ENCODE assay signal across 8 cellular contexts in genomic region chr16:1723450-1724147, GRCh38. TPM values are rescaled to one million over a fixed set of nuclear protein-coding genes. Genes with fewer than 3 reads are reported as not detected.
A peak's percentile ranks its signal among the peaks of the same experiment; 100 is the strongest.
DNase-seq lines count a peak whose midpoint lies in the region; ATAC-seq, FAIRE-seq and TF ChIP-seq lines count a peak whose summit lies in the region.

No MANE protein-coding gene starts in this region.

- H2AFZ ChIP-seq in HepG2 (ENCODE audit: low read length), result no peak overlapping the region

- ATAC-seq in T-cell (replicated peaks in 1 of 4) (peak in 2 of 4 experiments; percentile 34 to 43), HepG2 (peak; percentile 58; the same call in 1 of the 3 replicates)

- FAIRE-seq in bronchial epithelial cell (lab: Jason Lieb, UNC) (no peak), HepG2 (lab: Jason Lieb, UNC) (peak; percentile 56)

- BruUV-seq in HepG2 (replicated peaks; lab: Mats Ljungman, UMichigan), result no TSS peak

- peak; percentile 19; the same call in 1 of the 2 replicates for TF ChIP-seq RAD21 in HepG2 (CRISPR knock-in tag; IDR thresholded peaks at IDR 0.05)

- 60% methylated on average over 6 of the region's 6 CpGs for WGBS in HepG2 (ENCODE audit: low lambda C conversion rate)

- peaks cover 12% of the 10 kb centered on the region for H3K79me2 ChIP-seq in HepG2 (ENCODE audit: insufficient read depth, low read length)

- peak overlapping the region; percentile 82 to 86 for H3K27ac Mint-ChIP-seq in T-cell

- H3K27ac ChIP-seq in BLaER1 treated with 17β-estradiol and CSF1 and Interleukin-3, amounts not matched to agents 10 nM and 100 nM, result peak overlapping the region; percentile 68 to 96 (median 91)
- no peak overlapping the region for H3K27ac ChIP-seq in HepG2 (ENCODE audit: extremely low read length, insufficient read depth, low read length)
- peak overlapping the region; percentile 73 for H3K27ac ChIP-seq in substantia nigra (ENCODE audit: low read depth, low read length, poor library complexity, severe bottlenecking)

- DNase-seq in HAP-1 (ENCODE audit: low spot score in 2 of 2), result peak; percentile 34 to 71
- peak in 19 of 34 experiments; percentile 8 to 48 (median 33) for DNase-seq in T-cell
- peak; percentile 41 for DNase-seq in bronchial epithelial cell (ENCODE audit: low read depth)
- peak; percentile 37 for DNase-seq in HepG2 (ENCODE audit: low spot score)
- peak in 27 of 49 donors; percentile 5 to 64 (median 31) for DNase-seq in substantia nigra (lab: John Stamatoyannopoulos, UW)
- no peak for DNase-seq in SHP77 treated with DMSO at 0.1 percent for 48 hours (lab: John Stamatoyannopoulos, UW)
- DNase-seq in ecto neural progenitor cell (ENCODE audit: low spot score), result no peak

- H3K4me1 Mint-ChIP-seq in T-cell, result peaks cover 37 to 50% (median 50%) of the 10 kb centered on the region in 3 donors

- peak; percentile 74 for TF ChIP-seq CTCF in bronchial epithelial cell (IDR thresholded peaks at IDR 0.05; ENCODE audit: insufficient read depth, low read length, severe bottlenecking)
- peak; percentile 60 for TF ChIP-seq CTCF in HepG2 (CRISPR knock-in tag; IDR thresholded peaks at IDR 0.05)

- H3K36me3 Mint-ChIP-seq in T-cell, result peaks cover 13% of the 10 kb centered on the region

- peak overlapping the region in 1 of 3 donors; percentile 43 for H3K4me3 Mint-ChIP-seq in T-cell

- intact Hi-C loops in HepG2 (cut with micrococcal nuclease; ENCODE audit: unreplicated experiment), result no loop called here

- CTCF ChIA-PET in T-cell (lab: Charles Lee), result interaction anchor here (0.8 to 1.4 kb wide), 6 partner anchors 9 to 59 kb away, joined by 3 to 9 read pairs (median 4); partner anchors contain the start of genes MAPK8IP3 (in 1 of the 2), NUBP2 (in 1 of the 2) and SPSB3 (in 1 of the 2)
- CTCF ChIA-PET in HepG2 (lab: Yijun Ruan, JAX; ENCODE audit: low intra/inter-chr PET ratio, low total read pairs), result no interaction called here

- H3K9me3 Mint-ChIP-seq in T-cell, result no peaks in the 10 kb centered on the region

- no peak for TF ChIP-seq POLR2A in HepG2 (IDR thresholded peaks at IDR 0.05; ENCODE audit: insufficient read depth in 1 of 2, low read depth in 2 of 2, low read length in 2 of 2)

- in situ Hi-C loops in HAP-1 (cut with MboI; ENCODE audit: low sequenced_read_pairs) (no loop called here), HepG2 (cut with HindIII; ENCODE audit: extremely low pct_ligation_motif_present, low pct_unique_long_range_greater_than_20kb) (no loop called here)

- peak overlapping the region; percentile 51 to 80 (median 78); a peak in 18 of 22 replicates for H3K9ac ChIP-seq in BLaER1 treated with 17β-estradiol and CSF1 and Interleukin-3, amounts not matched to agents 10 nM and 100 nM
- H3K9ac ChIP-seq in HepG2 (ENCODE audit: insufficient read depth, low read depth, low read length), result no peak overlapping the region

- H3K4me2 ChIP-seq in BLaER1 treated with 17β-estradiol and CSF1 and Interleukin-3, amounts not matched to agents 10 nM and 100 nM, result peak overlapping the region; percentile 73 to 95 (median 82)
- no peak overlapping the region for H3K4me2 ChIP-seq in HepG2 (ENCODE audit: low read depth, low read length)

- peaks cover 3 to 75% (median 25%) of the 10 kb centered on the region in 11 experiments; a peak in 15 of 22 replicates for H4K20me1 ChIP-seq in BLaER1 treated with 17β-estradiol and CSF1 and Interleukin-3, amounts not matched to agents 10 nM and 100 nM
- H4K20me1 ChIP-seq in HepG2 (ENCODE audit: insufficient read depth, low read length), result peaks cover 10% of the 10 kb centered on the region

- H3K36me3 ChIP-seq in BLaER1 treated with 17β-estradiol and CSF1 and Interleukin-3, amounts not matched to agents 10 nM and 100 nM, result peaks cover 37 to 49% (median 46%) of the 10 kb centered on the region in 11 experiments
- H3K36me3 ChIP-seq in HAP-1 (replicated peaks), result peaks cover 18% of the 10 kb centered on the region
- H3K36me3 ChIP-seq in bronchial epithelial cell (ENCODE audit: control insufficient read depth, insufficient read depth, low read length), result peaks cover 13% of the 10 kb centered on the region
- H3K36me3 ChIP-seq in HepG2 (replicated peaks in 1 of 2; ENCODE audit: control insufficient read depth in 1 of 2, insufficient read depth in 2 of 2, low read length in 2 of 2), result peaks cover 24 to 33% of the 10 kb centered on the region in 2 experiments; a peak in 4 of 5 replicates

- H3K27me3 Mint-ChIP-seq in T-cell, result no peaks in the 10 kb centered on the region

- H3K9me3 ChIP-seq in BLaER1 treated with 17β-estradiol and CSF1 and Interleukin-3, amounts not matched to agents 10 nM and 100 nM (replicated peaks in 1 of 11), result no peaks in the 10 kb centered on the region
- H3K9me3 ChIP-seq in HAP-1, result no peaks in the 10 kb centered on the region
- no peaks in the 10 kb centered on the region for H3K9me3 ChIP-seq in HepG2 (ENCODE audit: low read length)

- no peak overlapping the region; a peak in 1 of 20 replicates for H3K4me3 ChIP-seq in BLaER1 treated with 17β-estradiol and CSF1 and Interleukin-3, amounts not matched to agents 10 nM and 100 nM
- H3K4me3 ChIP-seq in HAP-1 (no peak overlapping the region), bronchial epithelial cell (ENCODE audit: low read depth, low read length) (no peak overlapping the region), HepG2 (replicated peaks in 1 of 3; ENCODE audit: insufficient read depth in 1 of 3, low read depth in 2 of 3, low read length in 3 of 3) (no peak overlapping the region)

- H3K4me1 ChIP-seq in BLaER1 treated with 17β-estradiol and CSF1 and Interleukin-3, amounts not matched to agents 10 nM and 100 nM, result peaks cover 59 to 78% (median 77%) of the 10 kb centered on the region in 10 experiments
- H3K4me1 ChIP-seq in HAP-1 (peaks cover 6% of the 10 kb centered on the region; the same call in 1 of the 2 replicates), HepG2 (ENCODE audit: insufficient read depth, low read length) (peaks cover 50% of the 10 kb centered on the region)

- H3K27me3 ChIP-seq in BLaER1 treated with 17β-estradiol and CSF1 and Interleukin-3, amounts not matched to agents 10 nM and 100 nM, result no peaks in the 10 kb centered on the region
- H3K27me3 ChIP-seq in HAP-1 (ENCODE audit: low read depth) (no peaks in the 10 kb centered on the region), bronchial epithelial cell (ENCODE audit: control insufficient read depth, insufficient read depth, low read length) (no peaks in the 10 kb centered on the region), HepG2 (ENCODE audit: control insufficient read depth in 1 of 2, insufficient read depth in 2 of 2, low read length in 2 of 2) (no peaks in the 10 kb centered on the region)

- TF ChIP-seq EP300 in HepG2 (IDR thresholded peaks at IDR 0.05; ENCODE audit: low read depth in 2 of 2, low read length in 2 of 2) (no peak), HepG2 (CRISPR knock-in tag; IDR thresholded peaks at IDR 0.05; ENCODE audit: borderline replicate concordance) (no peak)

- POLR2A ChIA-PET in T-cell (lab: Charles Lee) (interaction anchor here in 1 of 2 donors (0.7 kb wide), 1 partner anchor 226 kb away, joined by 3 read pairs; no protein-coding TSS in a partner anchor), HepG2 (lab: Yijun Ruan, JAX) (interaction anchor here (1.7 kb wide), 1 partner anchor 46 kb away, joined by 8 read pairs; the partner anchor contains the start of gene JPT2)

RNA-seq across cellular contexts. Expression of gene MAPK8IP3, which starts 17.6 kb away (rescaled TPM):
- total RNA-seq in T-cell (100 to 1,000 TPM; 216 to 309 (median 290) TPM), bronchial epithelial cell (24.5 and 28.7 TPM in 2 replicates), HepG2 (2016; rRNA removed; fragmentation: Illumina TruSeq; extraction: Trizol) (3.6 and 25.1 TPM in 2 replicates)
- 9.0 and 11.0 TPM in 2 replicates for total RNA-seq in HepG2 (2016; cell fraction: cytosol; rRNA removed; fragmentation: Illumina TruSeq; extraction: Trizol; ENCODE audit: low read depth)
- 3.3 and 29.8 TPM in 2 replicates for total RNA-seq in HepG2 (2016; cell fraction: insoluble cytoplasmic fraction; rRNA removed; fragmentation: Illumina TruSeq; extraction: Trizol)
- 3.8 and 4.5 TPM in 2 replicates for total RNA-seq in HepG2 (2016; cell fraction: membrane; rRNA removed; fragmentation: Illumina TruSeq; extraction: Trizol)
- 45.6 and 52.7 TPM in 2 replicates for total RNA-seq in HepG2 (2016; cell fraction: nucleus; rRNA removed; fragmentation: Illumina TruSeq; extraction: Trizol)
- polyA plus RNA-seq in HepG2 (2011; rRNA removed), result 41.7 and 65.8 TPM in 2 replicates
- 5.6 and 10.1 TPM in 2 replicates for polyA plus RNA-seq in HepG2 (2011; cell fraction: cytosol; rRNA removed)
- polyA plus RNA-seq in HepG2 (2011; cell fraction: nucleus; rRNA removed), result 653 and 865 TPM in 2 replicates
- polyA plus RNA-seq in HepG2 (2012), result 43.5 and 49.9 TPM in 2 replicates
- polyA plus RNA-seq in HepG2 (2016; cell fraction: cytosol; fragmentation: Illumina TruSeq; extraction: Trizol; ENCODE audit: low read depth), result 0.76 and 0.97 TPM in 2 replicates
- polyA plus RNA-seq in HepG2 (2016; cell fraction: insoluble cytoplasmic fraction; fragmentation: Illumina TruSeq; extraction: Trizol; ENCODE audit: low read depth), result 3.3 and 4.5 TPM in 2 replicates
- polyA plus RNA-seq in HepG2 (2016; cell fraction: membrane; fragmentation: Illumina TruSeq; extraction: Trizol; ENCODE audit: low read depth), result 1.8 and 2.1 TPM in 2 replicates
- polyA plus RNA-seq in HepG2 (2016; cell fraction: nucleus; fragmentation: Illumina TruSeq; extraction: Trizol; ENCODE audit: insufficient read depth, low read depth), result 244 and 279 TPM in 2 replicates
- 15.0 and 33.9 TPM in 2 replicates for polyA minus RNA-seq in HepG2 (2011; rRNA and poly(A)+ RNA removed; ENCODE audit: low replicate concordance)
- polyA minus RNA-seq in HepG2 (2011; cell fraction: cytosol; rRNA and poly(A)+ RNA removed), result 4.7 and 4.8 TPM in 2 replicates
- polyA minus RNA-seq in HepG2 (2011; cell fraction: nucleus; rRNA and poly(A)+ RNA removed), result 92.2 and 93.0 TPM in 2 replicates

RNA-seq across cellular contexts. Expression of gene JPT2, which starts 45.5 kb away (rescaled TPM):
- total RNA-seq in T-cell (10 to 100 TPM; 13.8 to 51.1 (median 41.3) TPM), bronchial epithelial cell (55.0 and 59.2 TPM in 2 replicates), HepG2 (2016; rRNA removed; fragmentation: Illumina TruSeq; extraction: Trizol) (89.4 and 127 TPM in 2 replicates)
- 11.5 and 13.4 TPM in 2 replicates for total RNA-seq in HepG2 (2016; cell fraction: cytosol; rRNA removed; fragmentation: Illumina TruSeq; extraction: Trizol; ENCODE audit: low read depth)
- total RNA-seq in HepG2 (2016; cell fraction: insoluble cytoplasmic fraction; rRNA removed; fragmentation: Illumina TruSeq; extraction: Trizol), result 91.5 and 117 TPM in 2 replicates
- 52.3 and 54.3 TPM in 2 replicates for total RNA-seq in HepG2 (2016; cell fraction: membrane; rRNA removed; fragmentation: Illumina TruSeq; extraction: Trizol)
- total RNA-seq in HepG2 (2016; cell fraction: nucleus; rRNA removed; fragmentation: Illumina TruSeq; extraction: Trizol), result 37.4 and 43.4 TPM in 2 replicates
- 52.5 and 53.5 TPM in 2 replicates for polyA plus RNA-seq in HepG2 (2011; rRNA removed)
- polyA plus RNA-seq in HepG2 (2011; cell fraction: cytosol; rRNA removed), result 36.8 and 43.8 TPM in 2 replicates
- 36.7 and 43.7 TPM in 2 replicates for polyA plus RNA-seq in HepG2 (2011; cell fraction: nucleus; rRNA removed)
- 50.1 and 68.5 TPM in 2 replicates for polyA plus RNA-seq in HepG2 (2012)
- 14.3 TPM in 2 replicates for polyA plus RNA-seq in HepG2 (2016; cell fraction: cytosol; fragmentation: Illumina TruSeq; extraction: Trizol; ENCODE audit: low read depth)
- polyA plus RNA-seq in HepG2 (2016; cell fraction: insoluble cytoplasmic fraction; fragmentation: Illumina TruSeq; extraction: Trizol; ENCODE audit: low read depth), result 154 and 168 TPM in 2 replicates
- 39.8 and 39.9 TPM in 2 replicates for polyA plus RNA-seq in HepG2 (2016; cell fraction: membrane; fragmentation: Illumina TruSeq; extraction: Trizol; ENCODE audit: low read depth)
- polyA plus RNA-seq in HepG2 (2016; cell fraction: nucleus; fragmentation: Illumina TruSeq; extraction: Trizol; ENCODE audit: insufficient read depth, low read depth), result 63.6 and 72.2 TPM in 2 replicates
- 35.4 and 60.1 TPM in 2 replicates for polyA minus RNA-seq in HepG2 (2011; rRNA and poly(A)+ RNA removed; ENCODE audit: low replicate concordance)
- polyA minus RNA-seq in HepG2 (2011; cell fraction: cytosol; rRNA and poly(A)+ RNA removed), result 24.4 and 29.2 TPM in 2 replicates
- polyA minus RNA-seq in HepG2 (2011; cell fraction: nucleus; rRNA and poly(A)+ RNA removed), result 24.2 and 25.5 TPM in 2 replicates

RNA-seq across cellular contexts. Expression of gene NME3, which starts 47.7 kb away (rescaled TPM):
- total RNA-seq in T-cell (10 to 100 TPM; 45.1 to 95.9 (median 87.5) TPM), bronchial epithelial cell (48.5 and 56.9 TPM in 2 replicates), HepG2 (2016; rRNA removed; fragmentation: Illumina TruSeq; extraction: Trizol) (4.9 and 15.9 TPM in 2 replicates)
- total RNA-seq in HepG2 (2016; cell fraction: cytosol; rRNA removed; fragmentation: Illumina TruSeq; extraction: Trizol; ENCODE audit: low read depth), result 27.7 and 30.7 TPM in 2 replicates
- 6.6 and 17.1 TPM in 2 replicates for total RNA-seq in HepG2 (2016; cell fraction: insoluble cytoplasmic fraction; rRNA removed; fragmentation: Illumina TruSeq; extraction: Trizol)
- total RNA-seq in HepG2 (2016; cell fraction: membrane; rRNA removed; fragmentation: Illumina TruSeq; extraction: Trizol), result 19.1 and 22.3 TPM in 2 replicates
- 17.5 and 23.3 TPM in 2 replicates for total RNA-seq in HepG2 (2016; cell fraction: nucleus; rRNA removed; fragmentation: Illumina TruSeq; extraction: Trizol)
- 10.4 and 13.9 TPM in 2 replicates for polyA plus RNA-seq in HepG2 (2011; rRNA removed)
- polyA plus RNA-seq in HepG2 (2011; cell fraction: cytosol; rRNA removed), result 7.3 and 17.7 TPM in 2 replicates
- 96.4 and 121 TPM in 2 replicates for polyA plus RNA-seq in HepG2 (2011; cell fraction: nucleus; rRNA removed)
- polyA plus RNA-seq in HepG2 (2012), result 5.5 and 9.1 TPM in 2 replicates
- polyA plus RNA-seq in HepG2 (2016; cell fraction: cytosol; fragmentation: Illumina TruSeq; extraction: Trizol; ENCODE audit: low read depth), result 21.1 and 24.5 TPM in 2 replicates
- 5.3 and 5.8 TPM in 2 replicates for polyA plus RNA-seq in HepG2 (2016; cell fraction: insoluble cytoplasmic fraction; fragmentation: Illumina TruSeq; extraction: Trizol; ENCODE audit: low read depth)
- 12.6 and 13.9 TPM in 2 replicates for polyA plus RNA-seq in HepG2 (2016; cell fraction: membrane; fragmentation: Illumina TruSeq; extraction: Trizol; ENCODE audit: low read depth)
- polyA plus RNA-seq in HepG2 (2016; cell fraction: nucleus; fragmentation: Illumina TruSeq; extraction: Trizol; ENCODE audit: insufficient read depth, low read depth), result 35.8 and 39.3 TPM in 2 replicates
- polyA minus RNA-seq in HepG2 (2011; rRNA and poly(A)+ RNA removed; ENCODE audit: low replicate concordance), result 2.3 and 4.2 TPM in 2 replicates
- 2.1 and 3.5 TPM in 2 replicates for polyA minus RNA-seq in HepG2 (2011; cell fraction: cytosol; rRNA and poly(A)+ RNA removed)
- 8.4 and 9.0 TPM in 2 replicates for polyA minus RNA-seq in HepG2 (2011; cell fraction: nucleus; rRNA and poly(A)+ RNA removed)

RNA-seq across cellular contexts. Expression of gene EME2, which starts 49.0 kb away (rescaled TPM):
- total RNA-seq in T-cell (10 to 100 TPM; 23.0 to 50.6 (median 34.5) TPM), bronchial epithelial cell (5.8 and 6.1 TPM in 2 replicates), HepG2 (2016; rRNA removed; fragmentation: Illumina TruSeq; extraction: Trizol) (1.7 and 7.6 TPM in 2 replicates)
- 0.79 and 1.3 TPM in 2 replicates for total RNA-seq in HepG2 (2016; cell fraction: cytosol; rRNA removed; fragmentation: Illumina TruSeq; extraction: Trizol; ENCODE audit: low read depth)
- total RNA-seq in HepG2 (2016; cell fraction: insoluble cytoplasmic fraction; rRNA removed; fragmentation: Illumina TruSeq; extraction: Trizol), result 1.7 and 6.0 TPM in 2 replicates
- 1.2 TPM in 2 replicates for total RNA-seq in HepG2 (2016; cell fraction: membrane; rRNA removed; fragmentation: Illumina TruSeq; extraction: Trizol)
- 7.8 and 8.4 TPM in 2 replicates for total RNA-seq in HepG2 (2016; cell fraction: nucleus; rRNA removed; fragmentation: Illumina TruSeq; extraction: Trizol)
- 4.4 and 6.5 TPM in 2 replicates for polyA plus RNA-seq in HepG2 (2011; rRNA removed)
- 1.3 and 2.0 TPM in 2 replicates for polyA plus RNA-seq in HepG2 (2011; cell fraction: cytosol; rRNA removed)
- polyA plus RNA-seq in HepG2 (2011; cell fraction: nucleus; rRNA removed), result 81.3 and 90.4 TPM in 2 replicates
- 3.4 and 4.5 TPM in 2 replicates for polyA plus RNA-seq in HepG2 (2012)
- polyA plus RNA-seq in HepG2 (2016; cell fraction: cytosol; fragmentation: Illumina TruSeq; extraction: Trizol; ENCODE audit: low read depth), result 0.23 and 0.36 TPM in 2 replicates
- polyA plus RNA-seq in HepG2 (2016; cell fraction: insoluble cytoplasmic fraction; fragmentation: Illumina TruSeq; extraction: Trizol; ENCODE audit: low read depth), result 1.7 and 2.2 TPM in 2 replicates
- 0.51 and 0.65 TPM in 2 replicates for polyA plus RNA-seq in HepG2 (2016; cell fraction: membrane; fragmentation: Illumina TruSeq; extraction: Trizol; ENCODE audit: low read depth)
- 31.9 and 34.1 TPM in 2 replicates for polyA plus RNA-seq in HepG2 (2016; cell fraction: nucleus; fragmentation: Illumina TruSeq; extraction: Trizol; ENCODE audit: insufficient read depth, low read depth)
- 5.2 and 6.5 TPM in 2 replicates for polyA minus RNA-seq in HepG2 (2011; rRNA and poly(A)+ RNA removed; ENCODE audit: low replicate concordance)
- 0.79 and 1.3 TPM in 2 replicates for polyA minus RNA-seq in HepG2 (2011; cell fraction: cytosol; rRNA and poly(A)+ RNA removed)
- polyA minus RNA-seq in HepG2 (2011; cell fraction: nucleus; rRNA and poly(A)+ RNA removed), result 17.7 and 19.7 TPM in 2 replicates

RNA-seq across cellular contexts. Expression of gene MRPS34, which starts 49.3 kb away (rescaled TPM):
- total RNA-seq in T-cell (10 to 100 TPM; 37.5 to 91.2 (median 77.9) TPM), bronchial epithelial cell (71.3 and 74.8 TPM in 2 replicates), HepG2 (2016; rRNA removed; fragmentation: Illumina TruSeq; extraction: Trizol) (129 and 131 TPM in 2 replicates)
- total RNA-seq in HepG2 (2016; cell fraction: cytosol; rRNA removed; fragmentation: Illumina TruSeq; extraction: Trizol; ENCODE audit: low read depth), result 34.5 and 36.0 TPM in 2 replicates
- 130 and 146 TPM in 2 replicates for total RNA-seq in HepG2 (2016; cell fraction: insoluble cytoplasmic fraction; rRNA removed; fragmentation: Illumina TruSeq; extraction: Trizol)
- 51.5 and 64.0 TPM in 2 replicates for total RNA-seq in HepG2 (2016; cell fraction: membrane; rRNA removed; fragmentation: Illumina TruSeq; extraction: Trizol)
- 59.6 and 64.6 TPM in 2 replicates for total RNA-seq in HepG2 (2016; cell fraction: nucleus; rRNA removed; fragmentation: Illumina TruSeq; extraction: Trizol)
- 61.3 and 63.5 TPM in 2 replicates for polyA plus RNA-seq in HepG2 (2011; rRNA removed)
- polyA plus RNA-seq in HepG2 (2011; cell fraction: cytosol; rRNA removed), result 70.4 and 99.7 TPM in 2 replicates
- polyA plus RNA-seq in HepG2 (2011; cell fraction: nucleus; rRNA removed), result 83.9 and 98.7 TPM in 2 replicates
- polyA plus RNA-seq in HepG2 (2012), result 48.9 and 50.7 TPM in 2 replicates
- 42.4 and 48.9 TPM in 2 replicates for polyA plus RNA-seq in HepG2 (2016; cell fraction: cytosol; fragmentation: Illumina TruSeq; extraction: Trizol; ENCODE audit: low read depth)
- 212 and 241 TPM in 2 replicates for polyA plus RNA-seq in HepG2 (2016; cell fraction: insoluble cytoplasmic fraction; fragmentation: Illumina TruSeq; extraction: Trizol; ENCODE audit: low read depth)
- polyA plus RNA-seq in HepG2 (2016; cell fraction: membrane; fragmentation: Illumina TruSeq; extraction: Trizol; ENCODE audit: low read depth), result 59.9 and 71.5 TPM in 2 replicates
- 154 and 163 TPM in 2 replicates for polyA plus RNA-seq in HepG2 (2016; cell fraction: nucleus; fragmentation: Illumina TruSeq; extraction: Trizol; ENCODE audit: insufficient read depth, low read depth)
- 27.6 and 50.7 TPM in 2 replicates for polyA minus RNA-seq in HepG2 (2011; rRNA and poly(A)+ RNA removed; ENCODE audit: low replicate concordance)
- 25.2 and 30.8 TPM in 2 replicates for polyA minus RNA-seq in HepG2 (2011; cell fraction: cytosol; rRNA and poly(A)+ RNA removed)
- polyA minus RNA-seq in HepG2 (2011; cell fraction: nucleus; rRNA and poly(A)+ RNA removed), result 21.9 and 29.5 TPM in 2 replicates

Comparison
In these comparisons a context has a peak if more than half of its experiments do, and no peak if none do; other contexts are left out.
1. DNase-seq: peak in HAP-1 (2 of 2), T-cell (19 of 34), bronchial epithelial cell (single experiment), HepG2 (single experiment) and substantia nigra (27 of 49); none in SHP77 treated with DMSO at 0.1 percent for 48 hours (single experiment) and ecto neural progenitor cell (single experiment).